19 cellular contexts compared by ENCODE assay signal in the genomic region with DNA sequence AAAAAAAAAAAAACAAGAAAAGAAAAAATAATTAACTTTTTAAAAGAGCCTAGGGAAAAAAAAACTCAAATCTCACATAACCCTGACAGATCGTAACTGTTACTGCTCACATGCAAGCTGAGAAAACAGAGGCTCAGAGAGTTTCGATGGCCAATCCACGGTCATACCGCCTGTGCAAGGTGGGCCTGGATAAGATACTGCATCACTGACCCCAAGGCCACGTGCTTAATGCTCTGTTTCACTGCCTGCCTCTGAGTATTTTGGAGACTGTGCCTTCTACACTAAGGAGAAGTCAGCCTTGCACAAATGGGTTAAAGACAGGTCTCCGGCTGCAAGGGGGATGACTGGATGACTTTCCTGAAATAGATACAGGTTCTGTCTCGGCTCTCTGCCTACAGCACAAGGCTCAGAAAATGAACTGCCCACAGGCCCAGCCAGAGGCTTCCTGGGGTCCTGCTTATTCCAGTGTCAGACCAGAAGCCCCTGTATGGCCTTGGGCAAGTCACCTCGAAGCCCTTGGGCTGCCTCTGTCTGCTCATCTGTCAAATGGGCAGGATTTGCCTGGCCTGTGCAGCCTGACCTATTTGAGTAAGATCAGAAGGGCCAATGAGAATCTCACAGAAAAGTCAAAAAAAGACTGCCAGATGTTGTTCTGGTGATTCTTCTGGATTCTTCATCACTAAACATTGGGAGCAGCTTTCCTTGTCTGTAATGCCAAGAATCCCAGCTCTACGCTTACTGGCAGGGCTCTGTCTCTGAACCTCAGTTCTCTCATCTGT. TPM values are rescaled to one million over a fixed set of nuclear protein-coding genes. Genes with fewer than 3 reads are reported as not detected.
"Had no signal": no experiment of that assay in that cellular context is flagged by ENCODE, and none has a peak within 500 bp of the region (broad histone marks: within the 10 kb centered on the region; RNA-seq: fewer than 3 reads in every experiment).

No MANE protein-coding gene starts in this region.

- H3K4me3 ChIP-seq: heart left ventricle, left ventricle myocardium inferior, lung, psoas muscle, right lobe of liver, suprapubic skin, thyroid gland had no signal

- H3K36me3 ChIP-seq: heart left ventricle, left ventricle myocardium inferior, right lobe of liver, suprapubic skin, thyroid gland had no signal

- H3K4me1 ChIP-seq: psoas muscle, thyroid gland had no signal

- DNase-seq: cortex of kidney; dorsolateral prefrontal cortex; effector CD8-positive, alpha-beta T cell; foreskin melanocyte; heart left ventricle; left ventricle myocardium inferior; midbrain; naive B cell; psoas muscle; retina; stimulated activated CD4-positive, alpha-beta T cell treated with anti-CD3 and anti-CD28 coated beads, Interleukin-4, amount 100 ng/mL, for 1 hour; stimulated activated CD8-positive, alpha-beta memory T cell treated with anti-CD3 and anti-CD28 coated beads, Interleukin-4, amount 100 ng/mL, for 48 hours; stimulated activated naive CD8-positive, alpha-beta T cell treated with anti-CD3 and anti-CD28 coated beads, Interleukin-15, Interleukin-2, amounts not matched to agents 100 U/mL and 50 U/mL, for 24 hours; thyroid gland had no signal

- ATAC-seq: heart left ventricle; psoas muscle; right lobe of liver; stimulated activated effector memory CD8-positive, alpha-beta T cell treated with anti-CD3 and anti-CD28 coated beads, Interleukin-12 subunit alpha, Interleukin-12 subunit beta, amount 100 ng/mL, for 72 hours; stimulated activated naive CD8-positive, alpha-beta T cell treated with anti-CD3 and anti-CD28 coated beads, Interleukin-15, Interleukin-2, amounts not matched to agents 100 U/mL and 50 U/mL, for 24 hours had no signal

- H3K9me3 ChIP-seq: heart left ventricle, left ventricle myocardium inferior, psoas muscle, right lobe of liver, suprapubic skin, thyroid gland had no signal

RNA-seq across cellular contexts. Expression of a gene that starts 25.8 kb away (rescaled TPM):
- total RNA-seq: heart left ventricle, left ventricle myocardium inferior, omental fat pad, psoas muscle, right lobe of liver had no signal
